20 cellular contexts compared by ENCODE assay signal in the genomic region with DNA sequence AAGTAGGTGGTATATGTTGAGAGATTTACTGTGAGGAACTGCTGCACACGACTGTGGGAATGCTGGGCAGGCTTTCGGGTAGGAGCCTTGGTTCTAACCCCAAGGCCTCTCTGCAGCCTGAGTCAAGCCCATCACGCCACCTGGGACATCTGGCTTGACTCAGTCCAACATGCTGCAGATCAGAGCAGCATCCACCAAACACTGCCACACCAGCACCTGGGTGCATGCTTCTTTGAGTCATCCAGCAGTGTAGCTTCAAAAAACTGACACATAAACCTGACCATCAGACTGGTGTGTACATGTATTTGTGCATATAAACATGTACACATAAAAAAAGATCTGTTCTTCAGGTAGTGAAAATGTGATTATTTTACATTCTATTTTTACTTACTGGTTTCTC.
DNase-seq lines count a peak whose midpoint lies in the region; ATAC-seq and TF ChIP-seq lines count a peak whose summit lies in the region.
"Had no signal": no experiment of that assay in that cellular context is flagged by ENCODE, and none has a peak within 500 bp of the region (broad histone marks: within the 10 kb centered on the region; RNA-seq: fewer than 3 reads in every experiment).

No MANE protein-coding gene starts in this region.

- intact Hi-C loops in activated CD8-positive, alpha-beta T cell treated with anti-CD3 and anti-CD28 coated beads for 36 hours (cut with micrococcal nuclease), result no loop called here

- H3K27ac ChIP-seq in foreskin keratinocyte (no peak overlapping the region), SJCRH30 (no peak overlapping the region)
- H3K27ac ChIP-seq: 22Rv1; A549; BLaER1 treated with 17β-estradiol and CSF1 and Interleukin-3, amounts not matched to agents 10 nM and 100 nM; C4-2B had no signal

- POLR2A ChIA-PET in activated CD8-positive, alpha-beta T cell treated with anti-CD3 and anti-CD28 coated beads for 36 hours (lab: Charles Lee), result no interaction called here
- POLR2A ChIA-PET in activated CD8-positive, alpha-beta T cell treated with anti-CD3 and anti-CD28 coated beads, Interleukin-2, amount 10 ng/mL, durations not matched to agents 7 days and 5 days (lab: Charles Lee), result no interaction called here

- no peaks in the 10 kb centered on the region for H3K9me3 Mint-ChIP-seq in activated CD8-positive, alpha-beta T cell treated with anti-CD3 and anti-CD28 coated beads for 36 hours
- no peaks in the 10 kb centered on the region for H3K9me3 Mint-ChIP-seq in activated CD8-positive, alpha-beta T cell treated with anti-CD3 and anti-CD28 coated beads, Interleukin-2, amount 10 ng/mL, durations not matched to agents 7 days and 5 days (ENCODE audit: insufficient read depth)
- no peaks in the 10 kb centered on the region for H3K9me3 Mint-ChIP-seq in central memory CD8-positive, alpha-beta T cell
- H3K9me3 Mint-ChIP-seq: CD4-positive, alpha-beta T cell; CD8-positive, alpha-beta T cell had no signal

- H3K27ac Mint-ChIP-seq in activated CD8-positive, alpha-beta T cell treated with anti-CD3 and anti-CD28 coated beads for 36 hours, result no peak overlapping the region
- no peak overlapping the region for H3K27ac Mint-ChIP-seq in activated CD8-positive, alpha-beta T cell treated with anti-CD3 and anti-CD28 coated beads, Interleukin-2, amount 10 ng/mL, durations not matched to agents 7 days and 5 days
- H3K27ac Mint-ChIP-seq in central memory CD8-positive, alpha-beta T cell (ENCODE audit: low read depth), result peak overlapping the region; percentile 60
- H3K27ac Mint-ChIP-seq: B cell; CD4-positive, alpha-beta T cell; CD8-positive, alpha-beta T cell had no signal

- no peak overlapping the region for H3K4me3 ChIP-seq in SJCRH30
- H3K4me3 ChIP-seq: A549; BLaER1 treated with 17β-estradiol and CSF1 and Interleukin-3, amounts not matched to agents 10 nM and 100 nM; GM12878 had no signal

- H3K36me3 ChIP-seq in SJCRH30, result no peaks in the 10 kb centered on the region
- H3K36me3 ChIP-seq: BLaER1 treated with 17β-estradiol and CSF1 and Interleukin-3, amounts not matched to agents 10 nM and 100 nM had no signal

- no peak overlapping the region for H3K4me3 Mint-ChIP-seq in activated CD8-positive, alpha-beta T cell treated with anti-CD3 and anti-CD28 coated beads for 36 hours
- H3K4me3 Mint-ChIP-seq in activated CD8-positive, alpha-beta T cell treated with anti-CD3 and anti-CD28 coated beads, Interleukin-2, amount 10 ng/mL, durations not matched to agents 7 days and 5 days, result no peak overlapping the region
- no peak overlapping the region for H3K4me3 Mint-ChIP-seq in central memory CD8-positive, alpha-beta T cell
- H3K4me3 Mint-ChIP-seq: B cell; CD4-positive, alpha-beta T cell; CD8-positive, alpha-beta T cell had no signal

- no peaks in the 10 kb centered on the region for H3K36me3 Mint-ChIP-seq in activated CD8-positive, alpha-beta T cell treated with anti-CD3 and anti-CD28 coated beads for 36 hours (ENCODE audit: low read depth)
- no peaks in the 10 kb centered on the region for H3K36me3 Mint-ChIP-seq in activated CD8-positive, alpha-beta T cell treated with anti-CD3 and anti-CD28 coated beads, Interleukin-2, amount 10 ng/mL, durations not matched to agents 7 days and 5 days (ENCODE audit: low read depth)
- H3K36me3 Mint-ChIP-seq in central memory CD8-positive, alpha-beta T cell (ENCODE audit: insufficient read depth), result peaks cover 2% of the 10 kb centered on the region
- H3K36me3 Mint-ChIP-seq: CD8-positive, alpha-beta T cell had no signal

- peak; percentile 1 for DNase-seq in activated CD8-positive, alpha-beta T cell treated with anti-CD3 and anti-CD28 coated beads for 36 hours
- no peak for DNase-seq in activated CD8-positive, alpha-beta T cell treated with anti-CD3 and anti-CD28 coated beads, Interleukin-2, amount 10 ng/mL, durations not matched to agents 7 days and 5 days
- DNase-seq in central memory CD8-positive, alpha-beta T cell (ENCODE audit: low spot score in 2 of 2), result no peak
- DNase-seq in foreskin keratinocyte (peak; percentile 15 to 52), SJCRH30 (no peak)
- DNase-seq: AML-193; Caco-2; Calu3; CD4-positive, alpha-beta T cell; CD8-positive, alpha-beta T cell; DMS79 treated with DMSO at 0.1 percent for 48 hours; GDM1 had no signal

- H3K27me3 Mint-ChIP-seq in activated CD8-positive, alpha-beta T cell treated with anti-CD3 and anti-CD28 coated beads for 36 hours, result no peaks in the 10 kb centered on the region
- H3K27me3 Mint-ChIP-seq in activated CD8-positive, alpha-beta T cell treated with anti-CD3 and anti-CD28 coated beads, Interleukin-2, amount 10 ng/mL, durations not matched to agents 7 days and 5 days (ENCODE audit: low read depth), result peaks cover 7% of the 10 kb centered on the region
- no peaks in the 10 kb centered on the region for H3K27me3 Mint-ChIP-seq in central memory CD8-positive, alpha-beta T cell
- H3K27me3 Mint-ChIP-seq: B cell; CD4-positive, alpha-beta T cell had no signal

- ATAC-seq in activated CD8-positive, alpha-beta T cell treated with anti-CD3 and anti-CD28 coated beads for 36 hours, result no peak
- no peak for ATAC-seq in activated CD8-positive, alpha-beta T cell treated with anti-CD3 and anti-CD28 coated beads, Interleukin-2, amount 10 ng/mL, durations not matched to agents 7 days and 5 days
- ATAC-seq in central memory CD8-positive, alpha-beta T cell (replicated peaks; ENCODE audit: extremely low read depth, poor library complexity, severe bottlenecking), result no peak
- ATAC-seq in foreskin keratinocyte, result peak; percentile 75
- no peak for ATAC-seq in GM18909 (IDR thresholded peaks at IDR 0.05; ENCODE audit: poor library complexity, unreplicated experiment)
- ATAC-seq in HG03521 (IDR thresholded peaks at IDR 0.05; ENCODE audit: unreplicated experiment), result no peak
- ATAC-seq: A549; CD8-positive, alpha-beta T cell; GM12878 had no signal

- CTCF ChIA-PET in activated CD8-positive, alpha-beta T cell treated with anti-CD3 and anti-CD28 coated beads for 36 hours (lab: Charles Lee), result no interaction called here
- CTCF ChIA-PET in activated CD8-positive, alpha-beta T cell treated with anti-CD3 and anti-CD28 coated beads, Interleukin-2, amount 10 ng/mL, durations not matched to agents 7 days and 5 days (lab: Charles Lee), result no interaction called here

- H3K4me1 Mint-ChIP-seq in activated CD8-positive, alpha-beta T cell treated with anti-CD3 and anti-CD28 coated beads for 36 hours (ENCODE audit: low read depth), result no peaks in the 10 kb centered on the region
- H3K4me1 Mint-ChIP-seq in activated CD8-positive, alpha-beta T cell treated with anti-CD3 and anti-CD28 coated beads, Interleukin-2, amount 10 ng/mL, durations not matched to agents 7 days and 5 days (ENCODE audit: low read depth), result no peaks in the 10 kb centered on the region
- H3K4me1 Mint-ChIP-seq in central memory CD8-positive, alpha-beta T cell, result peaks cover 30% of the 10 kb centered on the region
- H3K4me1 Mint-ChIP-seq: B cell had no signal

- no peaks in the 10 kb centered on the region for H3K9me3 ChIP-seq in SJCRH30 (replicated peaks)
- H3K9me3 ChIP-seq: A549; BLaER1 treated with 17β-estradiol and CSF1 and Interleukin-3, amounts not matched to agents 10 nM and 100 nM; Caco-2 had no signal

- H3K27me3 ChIP-seq in foreskin keratinocyte, result no peaks in the 10 kb centered on the region
- no peaks in the 10 kb centered on the region for H3K27me3 ChIP-seq in SJCRH30
- H3K27me3 ChIP-seq: BLaER1 treated with 17β-estradiol and CSF1 and Interleukin-3, amounts not matched to agents 10 nM and 100 nM had no signal

- H3K4me1 ChIP-seq in foreskin keratinocyte, result no peaks in the 10 kb centered on the region
- no peaks in the 10 kb centered on the region for H3K4me1 ChIP-seq in SJCRH30
- H3K4me1 ChIP-seq: A549; BLaER1 treated with 17β-estradiol and CSF1 and Interleukin-3, amounts not matched to agents 10 nM and 100 nM; Caco-2 had no signal

- no peak for TF ChIP-seq CTCF in activated CD8-positive, alpha-beta T cell treated with anti-CD3 and anti-CD28 coated beads for 36 hours (IDR thresholded peaks at IDR 0.05)
- no peak for TF ChIP-seq CTCF in foreskin keratinocyte (conservative IDR thresholded peaks at IDR 0.05)

Comparison
In these comparisons a context has a peak if more than half of its experiments do, and no peak if none do; other contexts are left out.
1. DNase-seq: peak in activated CD8-positive, alpha-beta T cell treated with anti-CD3 and anti-CD28 coated beads for 36 hours (single experiment) and foreskin keratinocyte (2 of 2); none in activated CD8-positive, alpha-beta T cell treated with anti-CD3 and anti-CD28 coated beads, Interleukin-2, amount 10 ng/mL, durations not matched to agents 7 days and 5 days (single experiment), central memory CD8-positive, alpha-beta T cell (0 of 2) and SJCRH30 (0 of 2).